Comparison of ENCODE assay signal across 2 cellular contexts in genomic region chr1:31784356-31785019, GRCh38.
A peak's percentile ranks its signal among the peaks of the same experiment; 100 is the strongest.
TF ChIP-seq lines count a peak whose summit lies in the region.

No MANE protein-coding gene starts in this region.

TF ChIP-seq in HepG2, 621 proteins besides CTCF, POLR2A, EP300 and RAD21:
- TF ChIP-seq ARNT2 (CRISPR knock-in tag; IDR thresholded peaks at IDR 0.05; ENCODE audit: low read depth) (no peak), GABPB1 (CRISPR knock-in tag; IDR thresholded peaks at IDR 0.05) (no peak), TBL1XR1 (IDR thresholded peaks at IDR 0.05; ENCODE audit: borderline replicate concordance, low read length, partially characterized antibody) (no peak), PHB2 (IDR thresholded peaks at IDR 0.05; ENCODE audit: partially characterized antibody) (no peak), AHDC1 (CRISPR knock-in tag; IDR thresholded peaks at IDR 0.05; ENCODE audit: borderline replicate concordance) (no peak), KLF6 (CRISPR knock-in tag; IDR thresholded peaks at IDR 0.05) (no peak), ZNF703 (CRISPR knock-in tag; IDR thresholded peaks at IDR 0.05; ENCODE audit: borderline replicate concordance) (no peak), STAT6 (CRISPR knock-in tag; IDR thresholded peaks at IDR 0.05; ENCODE audit: borderline replicate concordance) (no peak), TOE1 (CRISPR knock-in tag; IDR thresholded peaks at IDR 0.05) (no peak), CREBL2 (CRISPR knock-in tag; IDR thresholded peaks at IDR 0.05; ENCODE audit: borderline replicate concordance) (no peak), THRA (CRISPR knock-in tag; IDR thresholded peaks at IDR 0.05; ENCODE audit: borderline replicate concordance) (no peak), ZNF143 (CRISPR knock-in tag; IDR thresholded peaks at IDR 0.05) (no peak), ZNF678 (CRISPR knock-in tag; IDR thresholded peaks at IDR 0.05) (no peak), HDAC1 (CRISPR knock-in tag; IDR thresholded peaks at IDR 0.05) (no peak), RXRB (CRISPR knock-in tag; IDR thresholded peaks at IDR 0.05; ENCODE audit: borderline replicate concordance) (no peak), DBP (CRISPR knock-in tag; IDR thresholded peaks at IDR 0.05; ENCODE audit: not compliant biosample characterization) (no peak), ZNF256 (CRISPR knock-in tag; conservative IDR thresholded peaks at IDR 0.05) (no peak), MEIS2 (CRISPR knock-in tag; IDR thresholded peaks at IDR 0.05) (no peak), ZFX (CRISPR knock-in tag; IDR thresholded peaks at IDR 0.05; ENCODE audit: low read depth) (no peak)

TF ChIP-seq in GM12878, 131 proteins besides CTCF, POLR2A, EP300 and RAD21:
- no peak for TF ChIP-seq SIX5 (IDR thresholded peaks at IDR 0.05; ENCODE audit: low read depth, low read length, severe bottlenecking)
- TF ChIP-seq SPI1 (IDR thresholded peaks at IDR 0.05; ENCODE audit: borderline replicate concordance, insufficient read depth, low read depth, low read length) = peak; percentile 24; the same call in 1 of the 2 replicates
